In the genomic region with DNA sequence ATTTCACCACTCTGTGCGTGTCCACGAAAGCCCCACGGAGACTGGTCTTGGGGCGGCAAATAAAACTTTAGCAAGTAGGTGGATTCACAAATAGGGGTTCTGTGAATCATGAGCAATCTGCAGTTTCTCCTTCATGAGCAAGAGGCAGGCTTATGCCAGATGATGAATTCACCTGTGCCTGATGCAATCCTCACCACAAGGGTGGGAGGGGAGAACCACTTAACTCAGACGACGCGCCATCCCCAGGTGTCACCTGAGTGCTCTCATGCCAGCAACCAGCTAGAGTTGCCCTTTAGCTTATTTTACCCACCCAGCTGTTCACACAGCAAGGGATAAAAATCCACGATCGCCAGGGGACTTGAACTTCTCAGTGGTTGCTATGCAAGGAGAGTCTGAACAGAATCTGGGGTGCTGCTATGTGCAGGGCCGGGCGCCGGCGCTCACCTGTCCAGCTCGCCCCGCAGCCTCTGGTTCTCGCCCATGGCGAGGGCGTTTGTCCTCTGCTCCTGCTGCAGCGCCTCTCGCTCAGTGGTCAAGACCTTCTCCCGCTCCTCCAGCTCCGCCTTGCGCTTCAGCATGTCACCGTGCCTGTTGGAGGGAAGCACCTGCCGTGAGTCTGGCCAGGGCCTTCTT, we compare ENCODE assay signal across 13 cellular contexts. TPM values are rescaled to one million over a fixed set of nuclear protein-coding genes. Genes with fewer than 3 reads are reported as not detected.
A peak's percentile ranks its signal among the peaks of the same experiment; 100 is the strongest.
DNase-seq lines count a peak whose midpoint lies in the region; TF ChIP-seq lines count a peak whose summit lies in the region.
"Had no signal": no experiment of that assay in that cellular context is flagged by ENCODE, and none has a peak within 500 bp of the region (broad histone marks: within the 10 kb centered on the region; RNA-seq: fewer than 3 reads in every experiment).

No MANE protein-coding gene starts in this region.

- H3K27me3 ChIP-seq in mammary epithelial cell (ENCODE audit: insufficient read depth, low read length): no peaks in the 10 kb centered on the region
- no peaks in the 10 kb centered on the region for H3K27me3 ChIP-seq in stomach smooth muscle (ENCODE audit: control insufficient read depth in 1 of 2, insufficient read depth in 2 of 2, low read length in 2 of 2)
- H3K27me3 ChIP-seq in left ventricle myocardium inferior (ENCODE audit: low read depth): peaks cover 35% of the 10 kb centered on the region

- no peak overlapping the region for H3K4me3 Mint-ChIP-seq in activated naive CD4-positive, alpha-beta T cell treated with anti-CD3 and anti-CD28 coated beads, Interleukin-2, amount 50 U/mL, for 24 hours

- H3K4me2 ChIP-seq in mammary epithelial cell (ENCODE audit: insufficient read depth, low read depth, low read length): no peak overlapping the region

- intact Hi-C loops in mammary epithelial cell (cut with micrococcal nuclease): no loop called here
- intact Hi-C loops in left ventricle myocardium inferior (cut with micrococcal nuclease): no loop called here

- H3K27ac Mint-ChIP-seq in activated naive CD4-positive, alpha-beta T cell treated with anti-CD3 and anti-CD28 coated beads, Interleukin-2, amount 50 U/mL, for 24 hours: peak overlapping the region; percentile 71

- H3K79me2 ChIP-seq in mammary epithelial cell (ENCODE audit: insufficient read depth, low read length): no peaks in the 10 kb centered on the region

- H3K9me3 ChIP-seq in mammary epithelial cell (replicated peaks; ENCODE audit: insufficient read depth, low read length) (no peaks in the 10 kb centered on the region), stomach smooth muscle (ENCODE audit: control insufficient read depth in 2 of 2, low read length in 2 of 2) (no peaks in the 10 kb centered on the region), left ventricle myocardium inferior (replicated peaks) (no peaks in the 10 kb centered on the region)

- no peaks in the 10 kb centered on the region for H3K27me3 Mint-ChIP-seq in activated naive CD4-positive, alpha-beta T cell treated with anti-CD3 and anti-CD28 coated beads, Interleukin-2, amount 50 U/mL, for 24 hours

- no peak overlapping the region for H3K4me3 ChIP-seq in mammary epithelial cell (replicated peaks in 1 of 3; ENCODE audit: insufficient read depth in 1 of 3, low read depth in 2 of 3, low read length in 3 of 3)
- H3K4me3 ChIP-seq in stomach smooth muscle (ENCODE audit: low read length in 2 of 2): no peak overlapping the region
- H3K4me3 ChIP-seq in left ventricle myocardium inferior: no peak overlapping the region
- H3K4me3 ChIP-seq: lung had no signal

- DNase-seq in activated naive CD4-positive, alpha-beta T cell (lab: John Stamatoyannopoulos, UW): no peak
- DNase-seq in NCI-H345 treated with DMSO at 0.1 percent for 48 hours (lab: John Stamatoyannopoulos, UW; ENCODE audit: unreplicated experiment) (peak; percentile 56), mammary epithelial cell (peak; percentile 87), left ventricle myocardium inferior (no peak), 8988T (no peak), NCI-H226 (no peak)
- DNase-seq: hippocampal formation, NCI-H1092 treated with DMSO at 0.1 percent for 48 hours, OCI-M1, small intestine had no signal

- H3K4me1 ChIP-seq in mammary epithelial cell (ENCODE audit: insufficient read depth, low read length) (no peaks in the 10 kb centered on the region), stomach smooth muscle (ENCODE audit: control insufficient read depth, insufficient read depth, low read length) (peaks cover 20% of the 10 kb centered on the region), left ventricle myocardium inferior (peaks cover 20% of the 10 kb centered on the region)

- in situ Hi-C loops in mammary epithelial cell (cut with MboI; ENCODE audit: low sequenced_read_pairs in 2 of 2): loop anchor here in 1 of 2 donors (25.0 kb wide), 1 partner anchor 387 kb away; no protein-coding TSS in a partner anchor

- CTCF ChIA-PET in mammary epithelial cell (lab: Charles Lee; ENCODE audit: low non-redundant PET): no interaction called here

- WGBS in mammary epithelial cell (ENCODE audit: low coverage, missing lambda C conversion rate): 72% methylated on average over 16 of the region's 25 CpGs

- H3K27ac ChIP-seq in mammary epithelial cell (ENCODE audit: insufficient read depth, low read depth, low read length): no peak overlapping the region
- H3K27ac ChIP-seq in stomach smooth muscle (ENCODE audit: low read length): peak overlapping the region; percentile 0
- no peak overlapping the region for H3K27ac ChIP-seq in left ventricle myocardium inferior (replicated peaks)

- no peak overlapping the region for H3K9ac ChIP-seq in mammary epithelial cell (ENCODE audit: insufficient read depth, low read length)
- no peak overlapping the region for H3K9ac ChIP-seq in stomach smooth muscle (ENCODE audit: low read length in 2 of 2)

- peaks cover 35% of the 10 kb centered on the region for H3K4me1 Mint-ChIP-seq in activated naive CD4-positive, alpha-beta T cell treated with anti-CD3 and anti-CD28 coated beads, Interleukin-2, amount 50 U/mL, for 24 hours

- no peaks in the 10 kb centered on the region for H4K20me1 ChIP-seq in mammary epithelial cell (ENCODE audit: insufficient read depth, low read length)

- peaks cover 31% of the 10 kb centered on the region for H3K36me3 Mint-ChIP-seq in activated naive CD4-positive, alpha-beta T cell treated with anti-CD3 and anti-CD28 coated beads, Interleukin-2, amount 50 U/mL, for 24 hours

- TF ChIP-seq CTCF in mammary epithelial cell (conservative IDR thresholded peaks at IDR 0.05 in 1 of 2, IDR thresholded peaks at IDR 0.05 in 1 of 2; ENCODE audit: extremely low read depth in 1 of 2, insufficient read depth in 1 of 2, low read depth in 1 of 2, low read length in 2 of 2) (no peak), left ventricle myocardium inferior (IDR thresholded peaks at IDR 0.05; ENCODE audit: borderline replicate concordance) (no peak)

- no peaks in the 10 kb centered on the region for H3K9me3 Mint-ChIP-seq in activated naive CD4-positive, alpha-beta T cell treated with anti-CD3 and anti-CD28 coated beads, Interleukin-2, amount 50 U/mL, for 24 hours

- no TSS peak for BruUV-seq in mammary epithelial cell (replicated peaks; lab: Mats Ljungman, UMichigan)

- no peak overlapping the region for H2AFZ ChIP-seq in mammary epithelial cell (ENCODE audit: low read depth, low read length)

- H3K36me3 ChIP-seq in mammary epithelial cell (ENCODE audit: insufficient read depth, low read length): no peaks in the 10 kb centered on the region
- H3K36me3 ChIP-seq in stomach smooth muscle (ENCODE audit: control insufficient read depth in 2 of 2, insufficient read depth in 2 of 2, low read length in 2 of 2): peaks cover 2 to 5% of the 10 kb centered on the region in 2 donors
- H3K36me3 ChIP-seq in left ventricle myocardium inferior: no peaks in the 10 kb centered on the region

- dilution Hi-C loops in mammary epithelial cell (cut with HindIII; ENCODE audit: low sequenced_read_pairs): loop anchor here (25.0 kb wide), 1 partner anchor 137 kb away; no protein-coding TSS in a partner anchor

RNA-seq across cellular contexts. Expression of gene GPR68, which starts 55.1 kb away (rescaled TPM):
- total RNA-seq in mammary epithelial cell (under 1 TPM in 1 of 2 donors, not detected in 1; 0.83 TPM), left ventricle myocardium inferior (0.41 TPM)
- 0.06 TPM for polyA plus RNA-seq in mammary epithelial cell
- polyA minus RNA-seq in mammary epithelial cell: not detected

Comparison
In these comparisons a context has a peak if more than half of its experiments do, and no peak if none do; other contexts are left out.
1. DNase-seq: peak in NCI-H345 treated with DMSO at 0.1 percent for 48 hours (single experiment) and mammary epithelial cell (single experiment); none in activated naive CD4-positive, alpha-beta T cell (0 of 4), left ventricle myocardium inferior (single experiment), 8988T (single experiment) and NCI-H226 (single experiment).